Comparison of ENCODE assay signal across 25 cellular contexts in genomic region chr14:84965279-84965678, GRCh38.
A peak's percentile ranks its signal among the peaks of the same experiment; 100 is the strongest.
DNase-seq lines count a peak whose midpoint lies in the region; ATAC-seq, FAIRE-seq and TF ChIP-seq lines count a peak whose summit lies in the region.
"Had no signal": no experiment of that assay in that cellular context is flagged by ENCODE, and none has a peak within 500 bp of the region (broad histone marks: within the 10 kb centered on the region; RNA-seq: fewer than 3 reads in every experiment).

No MANE protein-coding gene starts in this region.

- H3K27me3 Mint-ChIP-seq in naive thymus-derived CD8-positive, alpha-beta T cell, result no peaks in the 10 kb centered on the region
- H3K27me3 Mint-ChIP-seq: CD4-positive, alpha-beta memory T cell; CD4-positive, CD25-positive, alpha-beta regulatory T cell; CD8-positive, alpha-beta memory T cell had no signal

- no peak overlapping the region for H2AFZ ChIP-seq in HepG2 (ENCODE audit: low read length)
- no peak overlapping the region for H2AFZ ChIP-seq in K562 (ENCODE audit: low read depth, low read length)

- POLR2A ChIA-PET in HepG2 (lab: Yijun Ruan, JAX), result no interaction called here
- POLR2A ChIA-PET in K562 (lab: Yijun Ruan, JAX), result no interaction called here
- POLR2A ChIA-PET in naive thymus-derived CD8-positive, alpha-beta T cell (lab: Charles Lee), result no interaction called here

- TF ChIP-seq CTCF in HepG2 (CRISPR knock-in tag; IDR thresholded peaks at IDR 0.05), result no peak
- TF ChIP-seq CTCF in right lobe of liver (IDR thresholded peaks at IDR 0.05), result no peak
- TF ChIP-seq CTCF in K562 (IDR thresholded peaks at IDR 0.05 in 2 of 3, conservative IDR thresholded peaks at IDR 0.05 in 1 of 3; ENCODE audit: insufficient read depth in 2 of 3, low read depth in 1 of 3, low read length in 3 of 3), result no peak
- no peak for TF ChIP-seq CTCF in GM13977 (IDR thresholded peaks at IDR 0.05; ENCODE audit: extremely low read depth, insufficient read depth, missing control alignments)

- H3K4me1 ChIP-seq in HepG2 (ENCODE audit: insufficient read depth, low read length) (no peaks in the 10 kb centered on the region), right lobe of liver (no peaks in the 10 kb centered on the region), K562 (replicated peaks in 1 of 2; ENCODE audit: control insufficient read depth in 2 of 2, insufficient read depth in 2 of 2, low read length in 2 of 2) (no peaks in the 10 kb centered on the region)
- H3K4me1 ChIP-seq: BE2C, BLaER1 had no signal

- H4K20me1 ChIP-seq in HepG2 (ENCODE audit: insufficient read depth, low read length) (no peaks in the 10 kb centered on the region), K562 (replicated peaks; ENCODE audit: control insufficient read depth, insufficient read depth, low read length) (no peaks in the 10 kb centered on the region)
- H4K20me1 ChIP-seq: BLaER1 had no signal

- H3K9me3 Mint-ChIP-seq in naive thymus-derived CD8-positive, alpha-beta T cell, result peaks cover 3 to 19% (median 14%) of the 10 kb centered on the region in 9 donors

- H3K27ac ChIP-seq in HepG2 (ENCODE audit: extremely low read length, insufficient read depth, low read length) (no peak overlapping the region), right lobe of liver (no peak overlapping the region), K562 (ENCODE audit: extremely low read depth, low read depth, low read length) (no peak overlapping the region)
- H3K27ac ChIP-seq: 22Rv1, BLaER1 had no signal

- 3% methylated on average over 4 of the region's 4 CpGs for WGBS in HepG2 (ENCODE audit: low lambda C conversion rate)
- 44% methylated on average over 4 of the region's 4 CpGs for WGBS in right lobe of liver (ENCODE audit: insufficient coverage, low coverage, low lambda C conversion rate, missing lambda C conversion rate)
- WGBS in K562 (ENCODE audit: insufficient coverage, low coverage, missing lambda C conversion rate), result 0% methylated on average over 4 of the region's 4 CpGs

- CTCF ChIA-PET in HepG2 (lab: Yijun Ruan, JAX; ENCODE audit: low intra/inter-chr PET ratio, low total read pairs) (no interaction called here), K562 (lab: Yijun Ruan, JAX; ENCODE audit: low intra/inter-chr PET ratio) (no interaction called here)

- DNase-seq in HepG2 (ENCODE audit: low spot score) (no peak), right lobe of liver (no peak), K562 (ENCODE audit: extremely low read depth in 1 of 4, low spot score in 3 of 4) (no peak), GM13977 (ENCODE audit: low spot score) (no peak)
- no peak for DNase-seq in naive thymus-derived CD8-positive, alpha-beta T cell
- DNase-seq: ACHN; BE2C; C1 segment of cervical spinal cord; CD4-positive, alpha-beta memory T cell; CD4-positive, CD25-positive, alpha-beta regulatory T cell; CD8-positive, alpha-beta memory T cell; COR-L47; DMS 273 treated with DMSO at 0.1 percent for 48 hours; DMS153; DMS53; DMS79; DND-41; EL; GDM1 had no signal

- H3K9ac ChIP-seq in HepG2 (ENCODE audit: insufficient read depth, low read depth, low read length) (no peak overlapping the region), K562 (ENCODE audit: insufficient read depth in 1 of 2, low read depth in 2 of 2, low read length in 2 of 2) (no peak overlapping the region)
- H3K9ac ChIP-seq: BLaER1 had no signal

- TF ChIP-seq POLR2A in HepG2 (IDR thresholded peaks at IDR 0.05; ENCODE audit: insufficient read depth in 1 of 2, low read depth in 2 of 2, low read length in 2 of 2) (no peak), right lobe of liver (IDR thresholded peaks at IDR 0.05) (no peak), K562 (conservative IDR thresholded peaks at IDR 0.05) (no peak)

- no peak overlapping the region for H3K4me3 ChIP-seq in HepG2 (replicated peaks in 1 of 3; ENCODE audit: insufficient read depth in 1 of 3, low read depth in 2 of 3, low read length in 3 of 3)
- no peak overlapping the region for H3K4me3 ChIP-seq in right lobe of liver
- H3K4me3 ChIP-seq in K562, result no peak overlapping the region
- H3K4me3 ChIP-seq: BLaER1, GM12878 had no signal

- no peaks in the 10 kb centered on the region for H3K36me3 ChIP-seq in HepG2 (replicated peaks in 1 of 2; ENCODE audit: control insufficient read depth in 1 of 2, insufficient read depth in 2 of 2, low read length in 2 of 2)
- H3K36me3 ChIP-seq in right lobe of liver, result no peaks in the 10 kb centered on the region
- no peaks in the 10 kb centered on the region for H3K36me3 ChIP-seq in K562 (ENCODE audit: control insufficient read depth, insufficient read depth, low read length)
- H3K36me3 ChIP-seq: BE2C, BLaER1 had no signal

- H3K79me2 ChIP-seq in HepG2 (ENCODE audit: insufficient read depth, low read length), result no peaks in the 10 kb centered on the region
- H3K79me2 ChIP-seq in K562 (ENCODE audit: control insufficient read depth, insufficient read depth, low read length), result no peaks in the 10 kb centered on the region

- TF ChIP-seq EP300 in HepG2 (IDR thresholded peaks at IDR 0.05; ENCODE audit: low read depth in 2 of 2, low read length in 2 of 2) (no peak), HepG2 (CRISPR knock-in tag; IDR thresholded peaks at IDR 0.05; ENCODE audit: borderline replicate concordance) (no peak), K562 (IDR thresholded peaks at IDR 0.05; ENCODE audit: low read length) (no peak)

- FAIRE-seq in HepG2 (lab: Jason Lieb, UNC) (no peak), K562 (lab: Jason Lieb, UNC) (no peak)
- FAIRE-seq: GM12878, GM12892, GM19239 had no signal

- ATAC-seq in HepG2, result no peak
- ATAC-seq in right lobe of liver, result no peak
- ATAC-seq in K562, result no peak
- ATAC-seq in naive thymus-derived CD8-positive, alpha-beta T cell, result no peak
- ATAC-seq: GM12878 had no signal

- no peaks in the 10 kb centered on the region for H3K4me1 Mint-ChIP-seq in naive thymus-derived CD8-positive, alpha-beta T cell
- H3K4me1 Mint-ChIP-seq: CD14-positive monocyte; CD4-positive, alpha-beta memory T cell; CD4-positive, CD25-positive, alpha-beta regulatory T cell; CD8-positive, alpha-beta memory T cell had no signal

- H3K4me3 Mint-ChIP-seq in naive thymus-derived CD8-positive, alpha-beta T cell, result no peak overlapping the region
- H3K4me3 Mint-ChIP-seq: CD14-positive monocyte; CD4-positive, alpha-beta memory T cell; CD4-positive, CD25-positive, alpha-beta regulatory T cell; CD8-positive, alpha-beta memory T cell had no signal

- TF ChIP-seq RAD21 in HepG2 (CRISPR knock-in tag; IDR thresholded peaks at IDR 0.05) (no peak), K562 (CRISPR knock-in tag; conservative IDR thresholded peaks at IDR 0.05 in 1 of 2, IDR thresholded peaks at IDR 0.05 in 1 of 2) (no peak)

- no peak overlapping the region for H3K4me2 ChIP-seq in HepG2 (ENCODE audit: low read depth, low read length)
- H3K4me2 ChIP-seq in K562 (ENCODE audit: insufficient read depth, low read length), result no peak overlapping the region
- H3K4me2 ChIP-seq: BLaER1 had no signal

- no peak overlapping the region for H3K27ac Mint-ChIP-seq in naive thymus-derived CD8-positive, alpha-beta T cell
- H3K27ac Mint-ChIP-seq: CD14-positive monocyte; CD4-positive, alpha-beta memory T cell; CD4-positive, CD25-positive, alpha-beta regulatory T cell; CD8-positive, alpha-beta memory T cell had no signal

- no peaks in the 10 kb centered on the region for H3K9me1 ChIP-seq in K562 (ENCODE audit: control insufficient read depth, insufficient read depth, low read length)

- BruUV-seq in HepG2 (replicated peaks; lab: Mats Ljungman, UMichigan) (no TSS peak), K562 (replicated peaks; lab: Mats Ljungman, UMichigan) (no TSS peak)

- in situ Hi-C loops in HepG2 (cut with HindIII; ENCODE audit: extremely low pct_ligation_motif_present, low pct_unique_long_range_greater_than_20kb) (no loop called here), K562 (cut with MboI) (no loop called here), GM13977 (cut with MboI; ENCODE audit: low pct_unique_long_range_greater_than_20kb, low sequenced_read_pairs, unreplicated experiment) (no loop called here)

- H3K27me3 ChIP-seq in HepG2 (ENCODE audit: control insufficient read depth in 1 of 2, insufficient read depth in 2 of 2, low read length in 2 of 2) (no peaks in the 10 kb centered on the region), right lobe of liver (no peaks in the 10 kb centered on the region), K562 (ENCODE audit: control insufficient read depth in 2 of 2, insufficient read depth in 2 of 2, low read length in 2 of 2) (no peaks in the 10 kb centered on the region)
- H3K27me3 ChIP-seq: BE2C, BLaER1 had no signal

- peaks cover 0 to 3% (median 0%) of the 10 kb centered on the region in 3 donors for H3K36me3 Mint-ChIP-seq in naive thymus-derived CD8-positive, alpha-beta T cell
- H3K36me3 Mint-ChIP-seq: CD14-positive monocyte; CD4-positive, alpha-beta memory T cell; CD4-positive, CD25-positive, alpha-beta regulatory T cell; CD8-positive, alpha-beta memory T cell had no signal

- intact Hi-C loops in HepG2 (cut with micrococcal nuclease; ENCODE audit: unreplicated experiment) (no loop called here), right lobe of liver (cut with DNase I) (no loop called here), K562 (cut with micrococcal nuclease) (no loop called here)

- H3K9me3 ChIP-seq in HepG2 (ENCODE audit: low read length), result peaks cover 90% of the 10 kb centered on the region
- no peaks in the 10 kb centered on the region for H3K9me3 ChIP-seq in right lobe of liver
- no peaks in the 10 kb centered on the region for H3K9me3 ChIP-seq in K562 (replicated peaks; ENCODE audit: control insufficient read depth, insufficient read depth, low read depth, low read length)
- H3K9me3 ChIP-seq: BE2C, BLaER1 had no signal

TF ChIP-seq in HepG2, 621 proteins besides CTCF, POLR2A, EP300 and RAD21 (continues in another document):
- TF ChIP-seq ZFP36L2 (CRISPR knock-in tag; IDR thresholded peaks at IDR 0.05), result no peak
- no peak for TF ChIP-seq NAIF1 (CRISPR knock-in tag; IDR thresholded peaks at IDR 0.05; ENCODE audit: borderline replicate concordance)
- TF ChIP-seq ETV5 (CRISPR knock-in tag; IDR thresholded peaks at IDR 0.05; ENCODE audit: borderline replicate concordance), result no peak

TF ChIP-seq in K562, 482 proteins besides CTCF, POLR2A, EP300 and RAD21:
- 0 out of 2 replicates have a peak, but pooled peaks have one; percentile 2 for TF ChIP-seq MAFF (IDR thresholded peaks at IDR 0.05; ENCODE audit: low read length)
- TF ChIP-seq PHB (CRISPR knock-in tag; IDR thresholded peaks at IDR 0.05), result no peak

Comparison
In these comparisons a context has a peak if more than half of its experiments do, and no peak if none do; other contexts are left out.
1. Of the 241 proteins assayed by ChIP-seq in both HepG2 and K562: peak only in HepG2: MAFK; only in K562: none; in both: MAFF; in neither: 239.